ENCODE assay signal across 8 cellular contexts in the genomic region with DNA sequence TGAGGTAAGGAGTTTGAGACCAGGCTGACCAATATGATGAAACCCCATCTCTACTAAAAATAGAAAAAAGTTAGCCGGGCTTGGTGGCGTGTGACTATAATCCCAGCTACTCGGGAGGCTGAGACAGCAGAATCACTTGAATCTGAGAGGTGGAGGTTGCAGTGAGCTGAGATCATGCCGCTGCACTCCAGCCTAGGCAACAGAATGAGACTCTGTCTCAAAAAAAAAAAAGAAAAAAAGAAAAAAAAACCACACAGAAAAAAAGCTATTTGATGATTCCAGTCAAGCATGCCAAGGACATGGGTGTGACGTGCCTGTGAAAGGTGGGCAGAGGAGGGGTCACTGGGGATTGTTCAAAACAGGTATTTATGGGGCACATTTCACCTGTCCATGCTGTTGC.
DNase-seq lines count a peak whose midpoint lies in the region; ATAC-seq and TF ChIP-seq lines count a peak whose summit lies in the region.
"Not testable (repeated sequence)": the region's sequence is repeated elsewhere in the genome, so short reads cannot be mapped to it uniquely, and the experiment has no call there.

No MANE protein-coding gene starts in this region.

- H3K27ac ChIP-seq in BLaER1 treated with 17β-estradiol and CSF1 and Interleukin-3, amounts not matched to agents 10 nM and 100 nM = peak overlapping the region in 9 of 11 experiments; percentile 24 to 67 (median 55); a peak in 15 of 22 replicates
- not testable (repeated sequence) for H3K27ac ChIP-seq in naive thymus-derived CD4-positive, alpha-beta T cell (ENCODE audit: low read depth, low read length)

- ATAC-seq in GM19035 (IDR thresholded peaks at IDR 0.05; ENCODE audit: unreplicated experiment) = peak; percentile 5
- ATAC-seq in T-helper 17 cell; activated CD8-positive, alpha-beta memory T cell treated with anti-CD3 and anti-CD28 coated beads, Interleukin-2, amount 10 ng/mL, durations not matched to agents 7 days and 5 days; naive thymus-derived CD4-positive, alpha-beta T cell: not testable (repeated sequence)

- not testable (repeated sequence) for H3K36me3 ChIP-seq in BLaER1 treated with 17β-estradiol and CSF1 and Interleukin-3, amounts not matched to agents 10 nM and 100 nM; naive thymus-derived CD4-positive, alpha-beta T cell (ENCODE audit: control insufficient read depth in 2 of 3, insufficient read depth in 3 of 3, low read length in 3 of 3)

- H3K9me3 Mint-ChIP-seq in activated CD8-positive, alpha-beta memory T cell treated with anti-CD3 and anti-CD28 coated beads, Interleukin-2, amount 10 ng/mL, durations not matched to agents 7 days and 5 days (ENCODE audit: low read depth); brain; naive thymus-derived CD4-positive, alpha-beta T cell: not testable (repeated sequence)

- peak; percentile 18 for DNase-seq in M059J (ENCODE audit: low read depth)
- not testable (repeated sequence) for DNase-seq in T-helper 17 cell; naive thymus-derived CD4-positive, alpha-beta T cell
- DNase-seq in activated CD8-positive, alpha-beta memory T cell treated with anti-CD3 and anti-CD28 coated beads, Interleukin-2, amount 10 ng/mL, durations not matched to agents 7 days and 5 days = peak; percentile 53
- DNase-seq in stimulated activated CD4-positive, alpha-beta T cell treated with anti-CD3 and anti-CD28 coated beads, Interleukin-1b, Interleukin-23, amount 100 ng/mL, for 48 hours = peak; percentile 3

- H3K4me2 ChIP-seq in BLaER1 treated with 17β-estradiol and CSF1 and Interleukin-3, amounts not matched to agents 10 nM and 100 nM = peak overlapping the region; percentile 71 to 92 (median 86)

- H3K27ac Mint-ChIP-seq in T-helper 17 cell = peak overlapping the region; percentile 91
- peak overlapping the region; percentile 94 for H3K27ac Mint-ChIP-seq in activated CD8-positive, alpha-beta memory T cell treated with anti-CD3 and anti-CD28 coated beads, Interleukin-2, amount 10 ng/mL, durations not matched to agents 7 days and 5 days
- peak overlapping the region; percentile 39 to 95 (median 76) for H3K27ac Mint-ChIP-seq in brain
- H3K27ac Mint-ChIP-seq in naive thymus-derived CD4-positive, alpha-beta T cell = peak overlapping the region in 5 of 9 donors; percentile 22 to 93 (median 44)

- not testable (repeated sequence) for TF ChIP-seq CTCF in brain (conservative IDR thresholded peaks at IDR 0.05)

- H3K9me3 ChIP-seq in BLaER1 treated with 17β-estradiol and CSF1 and Interleukin-3, amounts not matched to agents 10 nM and 100 nM (replicated peaks in 1 of 11); T-helper 17 cell (ENCODE audit: control insufficient read depth, low read length, poor library complexity, severe bottlenecking); naive thymus-derived CD4-positive, alpha-beta T cell (ENCODE audit: control insufficient read depth in 2 of 3, low read length in 3 of 3): not testable (repeated sequence)

- peak overlapping the region in 3 of 11 experiments; percentile 2 to 22 (median 20); a peak in 1 of 22 replicates for H3K9ac ChIP-seq in BLaER1 treated with 17β-estradiol and CSF1 and Interleukin-3, amounts not matched to agents 10 nM and 100 nM

- H3K27me3 Mint-ChIP-seq in T-helper 17 cell; activated CD8-positive, alpha-beta memory T cell treated with anti-CD3 and anti-CD28 coated beads, Interleukin-2, amount 10 ng/mL, durations not matched to agents 7 days and 5 days; brain; naive thymus-derived CD4-positive, alpha-beta T cell: not testable (repeated sequence)

- H3K4me3 Mint-ChIP-seq in T-helper 17 cell (peak overlapping the region; percentile 79), brain (peak overlapping the region in 3 of 5 experiments; percentile 11 to 51 (median 31))
- peak overlapping the region; percentile 51 for H3K4me3 Mint-ChIP-seq in activated CD8-positive, alpha-beta memory T cell treated with anti-CD3 and anti-CD28 coated beads, Interleukin-2, amount 10 ng/mL, durations not matched to agents 7 days and 5 days
- H3K4me3 Mint-ChIP-seq in naive thymus-derived CD4-positive, alpha-beta T cell = peak overlapping the region in 9 of 10 donors; percentile 34 to 83 (median 72)

- not testable (repeated sequence) for H3K4me3 ChIP-seq in BLaER1 treated with 17β-estradiol and CSF1 and Interleukin-3, amounts not matched to agents 10 nM and 100 nM; naive thymus-derived CD4-positive, alpha-beta T cell (ENCODE audit: low read length)

- intact Hi-C loops in naive thymus-derived CD4-positive, alpha-beta T cell (cut with micrococcal nuclease) = loop anchor here in 1 of 2 donors (1.0 to 10.0 kb wide), 6 partner anchors 26 to 1153 kb away; a partner anchor contains a TSS

- H3K4me1 Mint-ChIP-seq in T-helper 17 cell (peaks cover 41% of the 10 kb centered on the region), brain (peaks cover 58% of the 10 kb centered on the region)
- H3K4me1 Mint-ChIP-seq in activated CD8-positive, alpha-beta memory T cell treated with anti-CD3 and anti-CD28 coated beads, Interleukin-2, amount 10 ng/mL, durations not matched to agents 7 days and 5 days = peaks cover 81% of the 10 kb centered on the region
- peaks cover 24 to 84% (median 45%) of the 10 kb centered on the region in 7 donors for H3K4me1 Mint-ChIP-seq in naive thymus-derived CD4-positive, alpha-beta T cell

- POLR2A ChIA-PET in naive thymus-derived CD4-positive, alpha-beta T cell (lab: Charles Lee) = not testable (repeated sequence)

- peaks cover 43 to 67% (median 62%) of the 10 kb centered on the region in 10 experiments for H3K4me1 ChIP-seq in BLaER1 treated with 17β-estradiol and CSF1 and Interleukin-3, amounts not matched to agents 10 nM and 100 nM
- H3K4me1 ChIP-seq in naive thymus-derived CD4-positive, alpha-beta T cell (ENCODE audit: control insufficient read depth in 2 of 2, insufficient read depth in 2 of 2, low read length in 2 of 2) = peaks cover 10 to 21% of the 10 kb centered on the region in 2 donors

- peaks cover 0 to 13% (median 0%) of the 10 kb centered on the region in 11 experiments; a peak in 2 of 22 replicates for H3K27me3 ChIP-seq in BLaER1 treated with 17β-estradiol and CSF1 and Interleukin-3, amounts not matched to agents 10 nM and 100 nM
- not testable (repeated sequence) for H3K27me3 ChIP-seq in naive thymus-derived CD4-positive, alpha-beta T cell (ENCODE audit: control insufficient read depth in 2 of 2, insufficient read depth in 2 of 2, low read length in 2 of 2)

- not testable (repeated sequence) for H4K20me1 ChIP-seq in BLaER1 treated with 17β-estradiol and CSF1 and Interleukin-3, amounts not matched to agents 10 nM and 100 nM

- not testable (repeated sequence) for H3K36me3 Mint-ChIP-seq in T-helper 17 cell (ENCODE audit: low read depth)
- peaks cover 19% of the 10 kb centered on the region for H3K36me3 Mint-ChIP-seq in activated CD8-positive, alpha-beta memory T cell treated with anti-CD3 and anti-CD28 coated beads, Interleukin-2, amount 10 ng/mL, durations not matched to agents 7 days and 5 days
- peaks cover 11% of the 10 kb centered on the region for H3K36me3 Mint-ChIP-seq in brain
- H3K36me3 Mint-ChIP-seq in naive thymus-derived CD4-positive, alpha-beta T cell = peaks cover 0 to 17% (median 0%) of the 10 kb centered on the region in 5 donors

- CTCF ChIA-PET in activated CD8-positive, alpha-beta memory T cell treated with anti-CD3 and anti-CD28 coated beads, Interleukin-2, amount 10 ng/mL, durations not matched to agents 7 days and 5 days (lab: Charles Lee) = interaction anchor here (0.6 to 3.8 kb wide), 19 partner anchors 10 to 475 kb away, joined by 3 to 29 read pairs (median 4); a partner anchor contains a TSS
- CTCF ChIA-PET in naive thymus-derived CD4-positive, alpha-beta T cell (lab: Charles Lee) = interaction anchor here (1.0 kb wide), 1 partner anchor 37 kb away, joined by 3 read pairs; no protein-coding TSS in a partner anchor

Comparison
In these comparisons a context has a peak if more than half of its experiments do, and no peak if none do; other contexts are left out.
1. H3K27ac Mint-ChIP-seq: peak in every context shown above with its lines; median percentile 94 in activated CD8-positive, alpha-beta memory T cell treated with anti-CD3 and anti-CD28 coated beads, Interleukin-2, amount 10 ng/mL, durations not matched to agents 7 days and 5 days; 91 in T-helper 17 cell; 76 in brain; 44 in naive thymus-derived CD4-positive, alpha-beta T cell.